ENCODE assay signal across 1 cellular context in genomic region chr1:58584082-58584895, GRCh38.
TF ChIP-seq lines count a peak whose summit lies in the region.

No MANE protein-coding gene starts in this region.

TF ChIP-seq in K562, 482 proteins besides CTCF, POLR2A, EP300 and RAD21 (continued from another document):
- TF ChIP-seq CHD4 (IDR thresholded peaks at IDR 0.05; ENCODE audit: insufficient read depth, insufficient replicate concordance, low read depth, low read length, poor library complexity, severe bottlenecking) (no peak), SMARCB1 (IDR thresholded peaks at IDR 0.05; ENCODE audit: insufficient read length, low read depth) (no peak), CBFA2T3 (IDR thresholded peaks at IDR 0.05) (peak; percentile 56), SRSF7 (optimal IDR thresholded peaks at IDR 0.05; ENCODE audit: low read depth, low read length) (no peak), E2F3 (CRISPR knock-in tag; IDR thresholded peaks at IDR 0.05) (no peak)
